Comparison of ENCODE assay signal across 20 cellular contexts in the genomic region with DNA sequence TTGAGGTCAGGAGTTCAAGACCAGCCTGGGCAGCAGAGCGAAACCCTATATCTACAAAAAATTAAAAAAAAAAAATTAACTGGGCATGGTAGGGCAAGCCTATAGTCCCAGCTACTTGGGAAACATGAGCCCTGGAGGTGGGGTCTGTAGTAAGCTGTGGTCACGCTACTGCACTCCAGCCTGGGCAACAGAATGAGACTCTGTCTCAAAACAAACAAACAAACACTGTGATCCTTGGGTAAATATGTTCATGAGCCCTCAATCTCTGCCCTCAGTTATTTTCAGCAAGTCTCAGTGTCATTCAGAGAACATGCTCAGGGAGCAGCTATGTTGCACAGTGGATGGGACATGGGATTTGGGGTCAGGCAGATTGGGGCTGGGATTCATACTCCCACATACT.
"Had no signal": no experiment of that assay in that cellular context is flagged by ENCODE, and none has a peak within 500 bp of the region (broad histone marks: within the 10 kb centered on the region; RNA-seq: fewer than 3 reads in every experiment).

No MANE protein-coding gene starts in this region.

- H3K4me3 ChIP-seq: SJSA1, SK-N-MC had no signal

- DNase-seq: KBM-7, MV-4-11, NCI-H1048, NCI-H1105, NCI-H1417, NCI-H1436 treated with DMSO at 0.1 percent for 48 hours, NCI-H1694, NCI-H187 treated with DMSO at 0.1 percent for 48 hours, NCI-H2029 treated with DMSO at 0.1 percent for 48 hours, NCI-H2171 treated with DMSO at 0.1 percent for 48 hours, NCI-H345, NCI-H446 treated with DMSO at 0.1 percent for 48 hours, NCI-H510A treated with DMSO at 0.1 percent for 48 hours, NCI-H526, NCI-H774, Right ventricle myocardium superior, RPMI8226, SIG-M5 had no signal

- H3K27ac ChIP-seq: SJSA1, SK-N-MC had no signal

- H3K27me3 ChIP-seq: SJSA1 had no signal

- H3K9me3 ChIP-seq: SJSA1 had no signal

- H3K36me3 ChIP-seq: SJSA1 had no signal

- H3K4me1 ChIP-seq: SJSA1 had no signal
